Comparison of ENCODE assay signal across 19 cellular contexts in genomic region chr10:130459851-130460490, GRCh38.
A peak's percentile ranks its signal among the peaks of the same experiment; 100 is the strongest.
DNase-seq lines count a peak whose midpoint lies in the region; ATAC-seq and TF ChIP-seq lines count a peak whose summit lies in the region.
"Had no signal": no experiment of that assay in that cellular context is flagged by ENCODE, and none has a peak within 500 bp of the region (broad histone marks: within the 10 kb centered on the region; RNA-seq: fewer than 3 reads in every experiment).

No MANE protein-coding gene starts in this region.

- H3K79me2 ChIP-seq in mesendoderm (ENCODE audit: control insufficient read depth, insufficient read depth, low read length), result no peaks in the 10 kb centered on the region
- no peaks in the 10 kb centered on the region for H3K79me2 ChIP-seq in PC-3 (ENCODE audit: low read length)

- ATAC-seq in activated CD8-positive, alpha-beta memory T cell treated with anti-CD3 and anti-CD28 coated beads, Interleukin-2, amount 10 ng/mL, durations not matched to agents 7 days and 5 days, result no peak
- ATAC-seq in HG02623 (IDR thresholded peaks at IDR 0.05; ENCODE audit: unreplicated experiment) (no peak), PC-3 (no peak)
- ATAC-seq: HCT116, HepG2 had no signal

- H3K18ac ChIP-seq in mesendoderm (ENCODE audit: low read length), result no peak overlapping the region

- POLR2A ChIA-PET in HEK293T (lab: Yijun Ruan, JAX), result no interaction called here
- POLR2A ChIA-PET in PC-3 (lab: Charles Lee; ENCODE audit: unreplicated experiment), result no interaction called here

- no peak overlapping the region for H3K4ac ChIP-seq in mesendoderm (ENCODE audit: low read depth, low read length)

- H3K27ac Mint-ChIP-seq in activated CD8-positive, alpha-beta memory T cell treated with anti-CD3 and anti-CD28 coated beads, Interleukin-2, amount 10 ng/mL, durations not matched to agents 7 days and 5 days, result no peak overlapping the region
- H3K27ac Mint-ChIP-seq: CD4-positive, alpha-beta memory T cell; IgD-negative memory B cell had no signal

- no peak overlapping the region for H2BK120ac ChIP-seq in mesendoderm (ENCODE audit: low read depth, low read length)

- H3K79me1 ChIP-seq in mesendoderm (ENCODE audit: low read length), result no peaks in the 10 kb centered on the region

- H2BK5ac ChIP-seq in mesendoderm (ENCODE audit: low read length), result no peak overlapping the region

- no peak overlapping the region for H3K56ac ChIP-seq in mesendoderm (ENCODE audit: low read length)

- H3K9me3 Mint-ChIP-seq in activated CD8-positive, alpha-beta memory T cell treated with anti-CD3 and anti-CD28 coated beads, Interleukin-2, amount 10 ng/mL, durations not matched to agents 7 days and 5 days (ENCODE audit: low read depth), result peaks cover 5% of the 10 kb centered on the region

- H4K8ac ChIP-seq in mesendoderm (ENCODE audit: low read depth, low read length), result no peak overlapping the region

- H3K4me3 ChIP-seq in coronary artery, result no peak overlapping the region
- no peak overlapping the region for H3K4me3 ChIP-seq in mesendoderm (ENCODE audit: low read length)
- no peak overlapping the region for H3K4me3 ChIP-seq in sigmoid colon
- H3K4me3 ChIP-seq in PC-3 (ENCODE audit: low read length), result no peak overlapping the region
- H3K4me3 ChIP-seq: BLaER1, GM23248 had no signal

- no peak overlapping the region for H3K4me3 Mint-ChIP-seq in activated CD8-positive, alpha-beta memory T cell treated with anti-CD3 and anti-CD28 coated beads, Interleukin-2, amount 10 ng/mL, durations not matched to agents 7 days and 5 days
- H3K4me3 Mint-ChIP-seq: CD14-positive monocyte; CD4-positive, alpha-beta memory T cell; IgD-negative memory B cell had no signal

- no peak overlapping the region for H2BK15ac ChIP-seq in mesendoderm (replicated peaks; ENCODE audit: low read depth)

- TF ChIP-seq EP300 in sigmoid colon (IDR thresholded peaks at IDR 0.05), result no peak

- H3F3A ChIP-seq in PC-3 (ENCODE audit: low read length, unreplicated experiment), result no peaks in the 10 kb centered on the region

- no peak overlapping the region for H3K23ac ChIP-seq in mesendoderm (ENCODE audit: low read length)

- no peak overlapping the region for H4K5ac ChIP-seq in mesendoderm (ENCODE audit: low read length)

- H3K9me3 ChIP-seq in sigmoid colon (no peaks in the 10 kb centered on the region), PC-3 (ENCODE audit: low read length) (no peaks in the 10 kb centered on the region)
- H3K9me3 ChIP-seq: BLaER1 had no signal

- no peaks in the 10 kb centered on the region for H3K27me3 Mint-ChIP-seq in activated CD8-positive, alpha-beta memory T cell treated with anti-CD3 and anti-CD28 coated beads, Interleukin-2, amount 10 ng/mL, durations not matched to agents 7 days and 5 days
- H3K27me3 Mint-ChIP-seq: IgD-negative memory B cell had no signal

- H2AFZ ChIP-seq in PC-3 (ENCODE audit: low read length), result no peak overlapping the region
- H2AFZ ChIP-seq: GM23248 had no signal

- no CpG with 5 or more reads among the region's 7 CpGs for WGBS in mesendoderm (ENCODE audit: extremely low coverage, insufficient coverage, low lambda C conversion rate)
- 68% methylated on average over 7 of the region's 7 CpGs for WGBS in sigmoid colon, 2 donors

- CTCF ChIA-PET in activated CD8-positive, alpha-beta memory T cell treated with anti-CD3 and anti-CD28 coated beads, Interleukin-2, amount 10 ng/mL, durations not matched to agents 7 days and 5 days (lab: Charles Lee), result no interaction called here
- CTCF ChIA-PET in HEK293T (lab: Yijun Ruan, JAX) (no interaction called here), PC-3 (lab: Charles Lee) (no interaction called here)

- H3K9ac ChIP-seq in mesendoderm (ENCODE audit: low read length) (no peak overlapping the region), PC-3 (ENCODE audit: low read length) (no peak overlapping the region)
- H3K9ac ChIP-seq: BLaER1, GM23248 had no signal

- no peak overlapping the region for H3K4me2 ChIP-seq in mesendoderm (ENCODE audit: low read length)
- H3K4me2 ChIP-seq in PC-3 (ENCODE audit: low read length), result no peak overlapping the region
- H3K4me2 ChIP-seq: BLaER1 had no signal

- no peaks in the 10 kb centered on the region for H3K9me2 ChIP-seq in PC-3 (replicated peaks; ENCODE audit: low read length)

- H4K20me1 ChIP-seq in PC-3 (ENCODE audit: low read length), result no peaks in the 10 kb centered on the region
- H4K20me1 ChIP-seq: BLaER1 had no signal

- no TSS peak for BruUV-seq in PC-3 (replicated peaks; lab: Mats Ljungman, UMichigan)

- TF ChIP-seq CTCF in coronary artery (IDR thresholded peaks at IDR 0.05) (no peak), sigmoid colon (IDR thresholded peaks at IDR 0.05) (no peak), PC-3 (conservative IDR thresholded peaks at IDR 0.05; ENCODE audit: low read depth, low read length) (no peak)

- no peaks in the 10 kb centered on the region for H3K4me1 Mint-ChIP-seq in activated CD8-positive, alpha-beta memory T cell treated with anti-CD3 and anti-CD28 coated beads, Interleukin-2, amount 10 ng/mL, durations not matched to agents 7 days and 5 days
- H3K4me1 Mint-ChIP-seq: CD14-positive monocyte; CD4-positive, alpha-beta memory T cell; IgD-negative memory B cell had no signal

- H3K27me3 ChIP-seq in mesendoderm (ENCODE audit: insufficient read depth, low read length, poor library complexity), result no peaks in the 10 kb centered on the region
- no peaks in the 10 kb centered on the region for H3K27me3 ChIP-seq in sigmoid colon
- H3K27me3 ChIP-seq in PC-3 (ENCODE audit: low read length), result no peaks in the 10 kb centered on the region
- H3K27me3 ChIP-seq: BLaER1 had no signal

- H3K27ac ChIP-seq in coronary artery, result no peak overlapping the region
- H3K27ac ChIP-seq in mesendoderm (ENCODE audit: low read depth, low read length), result no peak overlapping the region
- no peak overlapping the region for H3K27ac ChIP-seq in sigmoid colon
- H3K27ac ChIP-seq in PC-3 (ENCODE audit: low read length), result no peak overlapping the region
- H3K27ac ChIP-seq: BLaER1, GM23248 had no signal

- intact Hi-C loops in sigmoid colon (cut with DNase I), result no loop called here
- intact Hi-C loops in PC-3 (cut with micrococcal nuclease), result no loop called here

- H2AK5ac ChIP-seq in mesendoderm (ENCODE audit: low read length), result no peak overlapping the region

- no peaks in the 10 kb centered on the region for H3K36me3 ChIP-seq in mesendoderm (ENCODE audit: control insufficient read depth, insufficient read depth, low read length)
- H3K36me3 ChIP-seq in sigmoid colon, result no peaks in the 10 kb centered on the region
- H3K36me3 ChIP-seq in PC-3 (ENCODE audit: low read depth, low read length), result no peaks in the 10 kb centered on the region
- H3K36me3 ChIP-seq: BLaER1 had no signal

- H3K4me1 ChIP-seq in mesendoderm (ENCODE audit: control insufficient read depth, low read depth, low read length), result no peaks in the 10 kb centered on the region
- H3K4me1 ChIP-seq in sigmoid colon, result no peaks in the 10 kb centered on the region
- no peaks in the 10 kb centered on the region for H3K4me1 ChIP-seq in PC-3 (ENCODE audit: insufficient read depth, low read length)

- DNase-seq in activated CD8-positive, alpha-beta memory T cell treated with anti-CD3 and anti-CD28 coated beads, Interleukin-2, amount 10 ng/mL, durations not matched to agents 7 days and 5 days, result peak; percentile 16
- no peak for DNase-seq in activated CD8-positive, alpha-beta memory T cell treated with anti-CD3 and anti-CD28 coated beads for 24 hours
- DNase-seq in coronary artery (ENCODE audit: low spot score) (peak; percentile 41), mesendoderm (peak; percentile 66), sigmoid colon (peak; percentile 43), HEK293T (ENCODE audit: extremely low spot score) (no peak), PC-3 (no peak)
- DNase-seq: 8988T; CD4-positive, alpha-beta memory T cell; DMS153; DMS79; GDM1; GM23248 had no signal

- H3K36me3 Mint-ChIP-seq in activated CD8-positive, alpha-beta memory T cell treated with anti-CD3 and anti-CD28 coated beads, Interleukin-2, amount 10 ng/mL, durations not matched to agents 7 days and 5 days, result no peaks in the 10 kb centered on the region
- H3K36me3 Mint-ChIP-seq: CD14-positive monocyte; CD4-positive, alpha-beta memory T cell; IgD-negative memory B cell had no signal

- TF ChIP-seq POLR2A in sigmoid colon (IDR thresholded peaks at IDR 0.05), result no peak

TF ChIP-seq in HEK293T, 16 proteins besides CTCF, POLR2A, EP300 and RAD21:
- TF ChIP-seq TARDBP (IDR thresholded peaks at IDR 0.05), result no peak
- TF ChIP-seq ELF4 (IDR thresholded peaks at IDR 0.05), result no peak
- no peak for TF ChIP-seq FOXA1 (IDR thresholded peaks at IDR 0.05)
- TF ChIP-seq NFRKB (IDR thresholded peaks at IDR 0.05), result no peak
- no peak for TF ChIP-seq CTBP1 (IDR thresholded peaks at IDR 0.05; ENCODE audit: borderline replicate concordance)
- no peak for TF ChIP-seq L3MBTL2 (conservative IDR thresholded peaks at IDR 0.05)
- TF ChIP-seq ARNT (IDR thresholded peaks at IDR 0.05), result no peak
- TF ChIP-seq HDGF (IDR thresholded peaks at IDR 0.05; ENCODE audit: borderline replicate concordance), result no peak
- no peak for TF ChIP-seq FOXK2 (IDR thresholded peaks at IDR 0.05)
- TF ChIP-seq SP1 (IDR thresholded peaks at IDR 0.05), result no peak
- no peak for TF ChIP-seq FOXM1 (IDR thresholded peaks at IDR 0.05; ENCODE audit: borderline replicate concordance)
- no peak for TF ChIP-seq ZNF384 (IDR thresholded peaks at IDR 0.05)
- no peak for TF ChIP-seq BHLHE40 (IDR thresholded peaks at IDR 0.05; ENCODE audit: borderline replicate concordance)
- TF ChIP-seq SUZ12 (IDR thresholded peaks at IDR 0.05), result no peak

Comparison
In these comparisons a context has a peak if more than half of its experiments do, and no peak if none do; other contexts are left out.
1. DNase-seq: peak in activated CD8-positive, alpha-beta memory T cell treated with anti-CD3 and anti-CD28 coated beads, Interleukin-2, amount 10 ng/mL, durations not matched to agents 7 days and 5 days (single experiment), coronary artery (single experiment), mesendoderm (single experiment) and sigmoid colon (single experiment); none in activated CD8-positive, alpha-beta memory T cell treated with anti-CD3 and anti-CD28 coated beads for 24 hours (single experiment), HEK293T (single experiment) and PC-3 (single experiment).